In the genomic region with DNA sequence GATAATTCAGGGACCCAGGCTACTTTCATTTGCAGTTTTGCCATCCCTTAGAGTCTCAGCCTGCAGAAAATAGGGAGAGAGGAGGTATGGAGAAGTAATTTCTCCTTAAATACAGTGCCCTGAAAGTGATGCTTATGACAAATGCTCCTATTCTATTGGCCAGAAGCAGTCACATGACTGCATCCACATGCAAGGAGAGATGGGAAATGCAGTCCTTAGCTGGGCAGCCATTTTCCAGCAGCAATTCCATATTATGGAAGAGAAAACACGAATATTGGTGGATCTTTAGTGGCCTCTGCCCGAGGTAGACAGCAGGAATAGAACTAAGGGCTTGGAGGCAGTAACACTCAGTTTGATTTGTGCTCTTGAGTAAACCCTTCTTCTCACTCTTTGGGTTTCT, we compare ENCODE assay signal across 9 cellular contexts. TPM values are rescaled to one million over a fixed set of nuclear protein-coding genes. Genes with fewer than 3 reads are reported as not detected.
DNase-seq lines count a peak whose midpoint lies in the region; ATAC-seq and TF ChIP-seq lines count a peak whose summit lies in the region.
"Had no signal": no experiment of that assay in that cellular context is flagged by ENCODE, and none has a peak within 500 bp of the region (broad histone marks: within the 10 kb centered on the region; RNA-seq: fewer than 3 reads in every experiment).

No MANE protein-coding gene starts in this region.

- H3K27ac ChIP-seq in osteoblast (ENCODE audit: low read depth, low read length) (no peak overlapping the region), esophagus squamous epithelium (no peak overlapping the region), right cardiac atrium (ENCODE audit: low read length) (no peak overlapping the region)
- H3K27ac ChIP-seq: 22Rv1 had no signal

- no peak for TF ChIP-seq POLR2A in esophagus squamous epithelium (IDR thresholded peaks at IDR 0.05)

- H3K27me3 ChIP-seq in osteoblast (ENCODE audit: insufficient read depth, low read length) (no peaks in the 10 kb centered on the region), esophagus squamous epithelium (peaks cover 0 to 4% (median 0%) of the 10 kb centered on the region in 4 donors), right cardiac atrium (ENCODE audit: control insufficient read depth, insufficient read depth) (no peaks in the 10 kb centered on the region)

- no peaks in the 10 kb centered on the region for H3K36me3 ChIP-seq in osteoblast (ENCODE audit: insufficient read depth, low read length)
- H3K36me3 ChIP-seq in esophagus squamous epithelium = no peaks in the 10 kb centered on the region

- no peaks in the 10 kb centered on the region for H3K4me1 ChIP-seq in osteoblast (ENCODE audit: insufficient read depth, low read length)
- H3K4me1 ChIP-seq in esophagus squamous epithelium = peaks cover 0 to 9% (median 0%) of the 10 kb centered on the region in 3 donors
- no peaks in the 10 kb centered on the region for H3K4me1 ChIP-seq in right cardiac atrium (ENCODE audit: control insufficient read depth, insufficient read depth, low read length)

- H3K9me3 ChIP-seq in osteoblast (ENCODE audit: low read depth, low read length) (no peaks in the 10 kb centered on the region), esophagus squamous epithelium (peaks cover 0 to 6% (median 0%) of the 10 kb centered on the region in 3 donors), right cardiac atrium (ENCODE audit: control insufficient read depth, low read length) (no peaks in the 10 kb centered on the region)

- no peaks in the 10 kb centered on the region for H3K79me2 ChIP-seq in osteoblast (ENCODE audit: insufficient read depth, low read length)

- peak overlapping the region; percentile 98 for H2AFZ ChIP-seq in osteoblast (ENCODE audit: low read length)

- H3K4me2 ChIP-seq in osteoblast (ENCODE audit: insufficient read depth, low read length) = no peak overlapping the region

- no peak for ATAC-seq in right cardiac atrium

- TF ChIP-seq CTCF in osteoblast (IDR thresholded peaks at IDR 0.05; ENCODE audit: extremely low read depth, low read depth, low read length) (no peak), esophagus squamous epithelium (IDR thresholded peaks at IDR 0.05) (no peak)

- WGBS in esophagus squamous epithelium, 2 donors = 42 to 46% methylated on average over 2 of the region's 2 CpGs
- WGBS in right cardiac atrium = 33% methylated on average over 2 of the region's 2 CpGs

- DNase-seq in DMS53 (lab: John Stamatoyannopoulos, UW) (peak; percentile 28), DMS53 treated with DMSO at 0.1 percent for 48 hours (lab: John Stamatoyannopoulos, UW; ENCODE audit: unreplicated experiment) (no peak), NCI-H446 treated with DMSO at 0.1 percent for 48 hours (lab: John Stamatoyannopoulos, UW) (peak; percentile 56), dedifferentiated amniotic fluid mesenchymal stem cell (ENCODE audit: extremely low spot score) (peak; percentile 38), osteoblast (ENCODE audit: insufficient read length, low spot score, missing footprints) (peak; percentile 87), GM19238 (ENCODE audit: insufficient read length, low spot score) (no peak), esophagus squamous epithelium (lab: John Stamatoyannopoulos, UW) (no peak), right cardiac atrium (no peak)

- H4K20me1 ChIP-seq in osteoblast (ENCODE audit: insufficient read depth, low read length) = no peaks in the 10 kb centered on the region

- intact Hi-C loops in esophagus squamous epithelium (cut with DNase I) = no loop called here
- intact Hi-C loops in right cardiac atrium (cut with DNase I) = no loop called here

- H3K4me3 ChIP-seq in osteoblast (ENCODE audit: insufficient read depth, low read length) = no peak overlapping the region
- no peak overlapping the region for H3K4me3 ChIP-seq in esophagus squamous epithelium
- H3K4me3 ChIP-seq in right cardiac atrium (ENCODE audit: low read length) = no peak overlapping the region

RNA-seq across cellular contexts. Expression of gene VAV1, which starts 39.4 kb away (rescaled TPM):
- total RNA-seq in osteoblast (0.36 TPM in 1 of 2 replicates, not detected in the other), esophagus squamous epithelium (1 to 10 TPM in 3 of 4 donors, under 1 TPM in 1; 0.83 to 7.6 (median 3.6) TPM), right cardiac atrium (1 to 10 TPM; 2.0 to 3.7 (median 3.4) TPM)
- polyA plus RNA-seq in right cardiac atrium = 0.84 TPM

RNA-seq across cellular contexts. Expression of gene SH2D3A, which starts 44.7 kb away (rescaled TPM):
- total RNA-seq in osteoblast = not detected in 2 replicates
- total RNA-seq in esophagus squamous epithelium = 10 to 100 TPM; 17.3 to 52.1 (median 40.6) TPM
- under 1 TPM in 2 of 4 donors, not detected in 2; 0.09 to 0.25 TPM for total RNA-seq in right cardiac atrium
- 0.54 TPM for polyA plus RNA-seq in right cardiac atrium

Comparison
In these comparisons a context has a peak if more than half of its experiments do, and no peak if none do; other contexts are left out.
1. DNase-seq: peak in DMS53 (single experiment), NCI-H446 treated with DMSO at 0.1 percent for 48 hours (single experiment), dedifferentiated amniotic fluid mesenchymal stem cell (single experiment) and osteoblast (single experiment); none in DMS53 treated with DMSO at 0.1 percent for 48 hours (single experiment), GM19238 (single experiment), esophagus squamous epithelium (single experiment) and right cardiac atrium (0 of 3).
2. RNA of gene SH2D3A, which starts 44.7 kb away (total RNA-seq): 17.3 to 52.1 TPM in esophagus squamous epithelium; 0.09 to 0.25 TPM in right cardiac atrium and not detected in osteoblast; every median in the first group is over 10 times any median in the second.